In the genomic region with DNA sequence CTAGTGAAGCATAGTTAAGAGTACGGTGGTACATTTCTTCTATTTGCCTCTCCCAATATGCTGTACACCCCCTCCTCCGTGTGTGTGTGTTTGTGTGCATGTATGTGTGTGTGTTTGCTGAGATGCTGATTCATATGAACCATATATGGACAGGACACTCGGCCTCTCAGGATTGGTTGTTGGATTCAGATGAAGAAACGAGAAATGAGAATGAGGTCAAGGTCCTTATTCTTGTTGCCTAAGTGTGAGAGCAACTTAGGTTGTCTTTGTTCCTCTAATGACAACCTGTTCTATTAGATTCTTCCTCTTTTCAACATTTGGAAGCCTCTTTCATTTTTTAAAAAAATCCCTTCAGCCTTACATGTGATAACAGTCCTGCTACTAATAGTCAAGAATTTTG, we compare ENCODE assay signal across 29 cellular contexts.
"Had no signal": no experiment of that assay in that cellular context is flagged by ENCODE, and none has a peak within 500 bp of the region (broad histone marks: within the 10 kb centered on the region; RNA-seq: fewer than 3 reads in every experiment).

No MANE protein-coding gene starts in this region.

- H3K27me3 ChIP-seq: adrenal gland, esophagus muscularis mucosa, foreskin keratinocyte, heart left ventricle, pancreas, vagina had no signal

- H3K27ac ChIP-seq: adrenal gland, esophagus muscularis mucosa, foreskin keratinocyte, heart left ventricle, pancreas, prostate gland, skin epidermis, thoracic aorta, vagina, WERI-Rb-1 had no signal

- H3K4me3 ChIP-seq: adrenal gland, esophagus muscularis mucosa, heart left ventricle, pancreas, prostate gland, skin epidermis, thoracic aorta, vagina had no signal

- H3K9me3 ChIP-seq: adrenal gland, esophagus muscularis mucosa, heart left ventricle, pancreas, prostate gland, thoracic aorta, vagina had no signal

- FAIRE-seq: kidney had no signal

- DNase-seq: activated CD4-positive, alpha-beta memory T cell treated with anti-CD3 and anti-CD28 coated beads for 36 hours; activated CD4-positive, alpha-beta T cell treated with anti-CD3 and anti-CD28 coated beads, Interleukin-2, amount 10 ng/mL, durations not matched to agents 24 days and 14 days; activated CD4-positive, CD25-positive, alpha-beta regulatory T cell treated with anti-CD3 and anti-CD28 coated beads, Interleukin-2, amount 50 U/mL, for 72 hours; activated CD8-positive, alpha-beta memory T cell treated with anti-CD3 and anti-CD28 coated beads, Interleukin-2, amount 50 U/mL, for 4 hours; activated effector memory CD4-positive, alpha-beta T cell treated with anti-CD3 and anti-CD28 coated beads, Interleukin-2, amount 50 U/mL, for 16 hours; activated naive CD4-positive, alpha-beta T cell treated with anti-CD3 and anti-CD28 coated beads for 36 hours; activated naive CD8-positive, alpha-beta T cell treated with anti-CD3 and anti-CD28 coated beads for 36 hours; activated T-cell treated with anti-CD3 and anti-CD28 coated beads, Interleukin-2, amount 50 U/mL, for 1 hour; adrenal gland; caudate nucleus; foreskin keratinocyte; heart left ventricle; hypothalamus; immature natural killer cell; kidney; naive B cell; pancreas; retina; stimulated activated CD4-positive, alpha-beta T cell treated with anti-CD3 and anti-CD28 coated beads, Interleukin-12 subunit alpha, Interleukin-12 subunit beta, amount 100 ng/mL, for 4 hours; stimulated activated CD4-positive, alpha-beta T cell treated with anti-CD3 and anti-CD28 coated beads, Interleukin-4, amount 100 ng/mL, for 1 hour; stimulated activated naive CD8-positive, alpha-beta T cell treated with anti-CD3 and anti-CD28 coated beads, Interleukin-15, Interleukin-2, amounts not matched to agents 100 U/mL and 50 U/mL, for 24 hours; T-helper 9 cell; WERI-Rb-1 had no signal

- H3K36me3 ChIP-seq: adrenal gland, esophagus muscularis mucosa, heart left ventricle, pancreas, prostate gland, thoracic aorta, vagina, WERI-Rb-1 had no signal

- H3K4me1 ChIP-seq: adrenal gland, esophagus muscularis mucosa, heart left ventricle, pancreas, prostate gland, vagina had no signal

- ATAC-seq: foreskin keratinocyte; heart left ventricle; pancreas; sciatic nerve; stimulated activated naive CD8-positive, alpha-beta T cell treated with anti-CD3 and anti-CD28 coated beads, Interleukin-15, Interleukin-2, amounts not matched to agents 100 U/mL and 50 U/mL, for 24 hours had no signal
